In the genomic region with DNA sequence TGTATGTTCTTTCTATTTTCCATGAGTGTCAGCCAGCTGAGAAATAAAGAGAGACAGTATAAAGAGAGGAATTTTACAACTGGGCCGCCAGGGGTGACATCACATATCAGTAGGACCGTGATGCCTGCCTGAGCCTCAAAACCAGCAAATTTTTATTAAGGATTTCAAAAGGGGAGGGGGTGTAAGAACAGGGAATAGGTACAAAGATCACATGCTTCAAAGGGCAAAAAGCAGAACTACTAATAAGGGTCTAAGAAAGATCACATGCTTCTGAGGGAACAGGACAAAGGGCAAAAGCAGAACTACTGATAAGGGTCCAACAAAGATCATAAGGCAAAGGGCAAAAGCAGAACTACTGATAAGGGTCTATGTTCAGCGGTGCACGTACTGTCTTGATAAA, we compare ENCODE assay signal across 20 cellular contexts. TPM values are rescaled to one million over a fixed set of nuclear protein-coding genes. Genes with fewer than 3 reads are reported as not detected.
"Had no signal": no experiment of that assay in that cellular context is flagged by ENCODE, and none has a peak within 500 bp of the region (broad histone marks: within the 10 kb centered on the region; RNA-seq: fewer than 3 reads in every experiment).

No MANE protein-coding gene starts in this region.

RNA-seq across cellular contexts. Expression of a gene that starts 47.3 kb away (rescaled TPM):
- total RNA-seq: activated naive CD4-positive, alpha-beta T cell treated with anti-CD3 and anti-CD28 coated beads for 36 hours; activated T-cell treated with anti-CD3 and anti-CD28 coated beads, Interleukin-2, amount 50 U/mL, for 4 hours; activated T-cell treated with anti-CD3 and anti-CD28 coated beads, Interleukin-2, amount 50 U/mL, for 72 hours; activated T-helper 2 cell treated with anti-CD3 and anti-CD28 coated beads, Interferon-gamma antibody, Interleukin-2, Interleukin-4, amounts not matched to agents 10 μg/mL and 5 μg/mL and 100 μg/mL, durations not matched to agents 14 hours and 24 hours and 36 hours; adrenal gland; ascending aorta; astrocyte; body of pancreas; cardiac muscle cell; chondrocyte had no signal
- polyA plus RNA-seq: adrenal gland, aorta, cardiac muscle cell had no signal

RNA-seq across cellular contexts. Expression of a gene that starts 58.9 kb away (rescaled TPM):
- total RNA-seq: activated naive CD4-positive, alpha-beta T cell treated with anti-CD3 and anti-CD28 coated beads for 36 hours; activated naive CD4-positive, alpha-beta T cell treated with anti-CD3 and anti-CD28 coated beads, Interleukin-2, amount 50 U/mL, for 72 hours; activated naive CD8-positive, alpha-beta T cell treated with anti-CD3 and anti-CD28 coated beads for 36 hours; activated naive CD8-positive, alpha-beta T cell treated with anti-CD3 and anti-CD28 coated beads, Interleukin-2, amount 10 ng/mL, durations not matched to agents 7 days and 5 days; activated T-cell treated with anti-CD3 and anti-CD28 coated beads, Interleukin-2, amount 50 U/mL, for 72 hours; activated T-helper 1 cell treated with anti-CD3 and anti-CD28 coated beads, Interleukin-12 subunit alpha, Interleukin-12 subunit beta, Interleukin-2, Interleukin-4 antibody, amounts not matched to agents 30 ng/mL and 10 ng/mL and 1 ng/mL, durations not matched to agents 14 hours and 24 hours and 36 hours; activated T-helper 2 cell treated with anti-CD3 and anti-CD28 coated beads, Interferon-gamma antibody, Interleukin-2, Interleukin-4, amounts not matched to agents 10 μg/mL and 5 μg/mL and 100 μg/mL, durations not matched to agents 14 hours and 24 hours and 36 hours; adrenal gland; aorta; ascending aorta; astrocyte; breast epithelium; bronchial epithelial cell; cardiac muscle cell; cardiac septum; cerebellum; chondrocyte had no signal
- polyA plus RNA-seq: adipose tissue, aorta, cardiac muscle cell had no signal
